In the genomic region with DNA sequence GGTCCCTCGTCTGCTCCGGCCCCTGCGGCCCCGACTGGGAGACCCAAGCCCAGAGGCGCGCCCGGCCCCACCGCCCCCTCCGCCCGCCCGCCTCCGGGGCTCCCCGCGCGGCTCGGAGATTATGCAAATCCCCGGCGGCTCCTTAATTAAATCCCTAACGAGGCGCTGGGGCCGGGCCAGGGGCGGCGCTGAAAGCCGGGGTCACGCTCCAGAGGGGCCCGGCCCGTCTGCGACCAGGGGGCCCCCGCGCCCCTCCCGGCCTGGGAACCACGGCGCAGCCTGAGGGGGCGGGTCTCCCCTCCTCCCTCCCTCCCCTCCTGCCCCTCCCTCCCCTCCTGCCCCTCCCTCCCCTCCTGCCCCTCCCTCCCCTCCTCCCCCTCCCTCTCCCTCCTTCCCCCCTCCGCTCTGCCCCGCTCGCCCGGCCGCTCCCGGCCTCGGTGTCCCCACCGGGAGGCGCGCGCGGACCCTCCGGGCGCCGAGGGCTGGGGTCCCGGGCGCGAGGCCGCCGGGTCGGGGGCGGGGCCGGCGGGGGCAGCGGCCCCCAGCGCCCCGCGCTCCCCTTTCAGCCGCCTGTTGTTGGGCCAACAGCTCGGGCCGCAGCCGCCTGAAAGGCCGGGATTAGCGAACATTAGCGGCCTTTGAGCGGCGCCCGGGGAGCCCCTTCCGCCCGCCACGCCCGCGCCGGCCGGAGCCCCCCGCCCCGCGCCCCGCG, we compare ENCODE assay signal across 8 cellular contexts. TPM values are rescaled to one million over a fixed set of nuclear protein-coding genes. Genes with fewer than 3 reads are reported as not detected.
DNase-seq lines count a peak whose midpoint lies in the region; ATAC-seq and TF ChIP-seq lines count a peak whose summit lies in the region.

No MANE protein-coding gene starts in this region.

- no peak overlapping the region for H3K4me3 Mint-ChIP-seq in effector memory CD8-positive, alpha-beta T cell
- peak overlapping the region in 1 of 8 donors; percentile 84 for H3K4me3 Mint-ChIP-seq in naive B cell
- no peak overlapping the region for H3K4me3 Mint-ChIP-seq in endothelial cell (ENCODE audit: unreplicated experiment)

- TF ChIP-seq CTCF in AG09309 (IDR thresholded peaks at IDR 0.05; ENCODE audit: control insufficient read depth, insufficient read depth, low read depth, low read length, missing control alignments) (no peak), endothelial cell (IDR thresholded peaks at IDR 0.05; ENCODE audit: unreplicated experiment) (no peak)

- no peak overlapping the region for H2AFZ ChIP-seq in Karpas-422 (ENCODE audit: low read length)

- H3K27ac ChIP-seq in Karpas-422 (ENCODE audit: low read length), result no peak overlapping the region

- peaks cover 6 to 8% of the 10 kb centered on the region in 2 donors for H3K4me1 Mint-ChIP-seq in effector memory CD8-positive, alpha-beta T cell (ENCODE audit: low read depth in 2 of 2)
- peaks cover 12 to 24% (median 15%) of the 10 kb centered on the region in 3 donors for H3K4me1 Mint-ChIP-seq in naive B cell
- H3K4me1 Mint-ChIP-seq in endothelial cell (ENCODE audit: unreplicated experiment), result no peaks in the 10 kb centered on the region

- H3K9me2 ChIP-seq in Karpas-422 (replicated peaks; ENCODE audit: insufficient read depth, low read length), result no peaks in the 10 kb centered on the region

- no peaks in the 10 kb centered on the region for H3K36me3 Mint-ChIP-seq in effector memory CD8-positive, alpha-beta T cell (ENCODE audit: insufficient read depth)
- H3K36me3 Mint-ChIP-seq in naive B cell (no peaks in the 10 kb centered on the region), endothelial cell (ENCODE audit: low read depth, unreplicated experiment) (no peaks in the 10 kb centered on the region)

- H3K9me3 Mint-ChIP-seq in effector memory CD8-positive, alpha-beta T cell, result no peaks in the 10 kb centered on the region
- H3K9me3 Mint-ChIP-seq in naive B cell (no peaks in the 10 kb centered on the region), endothelial cell (ENCODE audit: unreplicated experiment) (no peaks in the 10 kb centered on the region)

- peak; percentile 16 for ATAC-seq in effector memory CD8-positive, alpha-beta T cell (replicated peaks)
- ATAC-seq in naive B cell (ENCODE audit: low read depth in 2 of 2), result peak; percentile 66 to 67
- ATAC-seq in HG02852 (IDR thresholded peaks at IDR 0.05; ENCODE audit: unreplicated experiment), result no peak
- ATAC-seq in GM18505 (IDR thresholded peaks at IDR 0.05; ENCODE audit: unreplicated experiment), result no peak

- no peak overlapping the region for H3K27ac Mint-ChIP-seq in effector memory CD8-positive, alpha-beta T cell
- H3K27ac Mint-ChIP-seq in naive B cell (no peak overlapping the region), endothelial cell (ENCODE audit: unreplicated experiment) (no peak overlapping the region)

- H3K9me3 ChIP-seq in Karpas-422 (ENCODE audit: low read length), result no peaks in the 10 kb centered on the region

- peak overlapping the region; percentile 47 for H3K4me2 ChIP-seq in Karpas-422 (ENCODE audit: low read depth, low read length, poor library complexity, severe bottlenecking)

- H3K79me2 ChIP-seq in Karpas-422 (ENCODE audit: low read length), result no peaks in the 10 kb centered on the region

- H3K4me1 ChIP-seq in Karpas-422 (ENCODE audit: low read length), result peaks cover 44% of the 10 kb centered on the region

- peaks cover 21% of the 10 kb centered on the region; the same call in 1 of the 2 replicates for H4K20me1 ChIP-seq in Karpas-422 (ENCODE audit: insufficient read depth, low read depth, low read length)

- H3K4me3 ChIP-seq in AG09309 (ENCODE audit: control insufficient read depth, low read depth, low read length), result peak overlapping the region; percentile 27
- H3K4me3 ChIP-seq in Karpas-422 (ENCODE audit: low read length), result no peak overlapping the region

- H3K27me3 Mint-ChIP-seq in effector memory CD8-positive, alpha-beta T cell, result peaks cover 21 to 53% of the 10 kb centered on the region in 2 donors
- peaks cover 0 to 49% (median 27%) of the 10 kb centered on the region in 3 donors for H3K27me3 Mint-ChIP-seq in naive B cell
- H3K27me3 Mint-ChIP-seq in endothelial cell (ENCODE audit: unreplicated experiment), result peaks cover 7% of the 10 kb centered on the region

- DNase-seq in AG09309 (ENCODE audit: low read depth) (no peak), Karpas-422 (peak; percentile 89), naive B cell (peak; percentile 29), endothelial cell (ENCODE audit: low spot score) (no peak)
- DNase-seq in effector memory CD8-positive, alpha-beta T cell, result no peak
- DNase-seq in stimulated activated CD4-positive, alpha-beta T cell treated with anti-CD3 and anti-CD28 coated beads, Interleukin-12 subunit alpha, Interleukin-12 subunit beta, amount 100 ng/mL, for 4 hours, result no peak

- no peaks in the 10 kb centered on the region for H3K27me3 ChIP-seq in Karpas-422 (ENCODE audit: low read length)

- no peak overlapping the region for H3K9ac ChIP-seq in Karpas-422 (ENCODE audit: low read length)

- TF ChIP-seq POLR2A in GM18505 (IDR thresholded peaks at IDR 0.05; ENCODE audit: borderline replicate concordance, extremely low read depth, insufficient read depth, insufficient read length), result no peak

- H3K36me3 ChIP-seq in Karpas-422 (ENCODE audit: insufficient read depth, low read length), result no peaks in the 10 kb centered on the region

RNA-seq across cellular contexts. Expression of a gene that starts 25.9 kb away (rescaled TPM):
- not detected in 2 replicates for total RNA-seq in Karpas-422 (2014; rRNA removed; shearing (Covaris generic); ENCODE audit: low replicate concordance)
- polyA plus RNA-seq in naive B cell (ENCODE audit: low read depth in 6 of 6), result under 1 TPM in 1 of 6 donors, not detected in 5; 0.07 TPM
- 1.0 TPM for total RNA-seq in endothelial cell (ENCODE audit: unreplicated experiment)

RNA-seq across cellular contexts. Expression of a gene that starts 45.9 kb away (rescaled TPM):
- 22.0 and 37.6 TPM in 2 replicates for total RNA-seq in Karpas-422 (2014; rRNA removed; shearing (Covaris generic); ENCODE audit: low replicate concordance)
- polyA plus RNA-seq in naive B cell (ENCODE audit: low read depth in 6 of 6), result 10 to 100 TPM; 15.0 to 21.0 (median 17.2) TPM
- total RNA-seq in endothelial cell (ENCODE audit: unreplicated experiment), result 42.2 TPM

RNA-seq across cellular contexts. Expression of a gene that starts 46.1 kb away (rescaled TPM):
- 21.8 and 39.4 TPM in 2 replicates for total RNA-seq in Karpas-422 (2014; rRNA removed; shearing (Covaris generic); ENCODE audit: low replicate concordance)
- 10 to 100 TPM; 29.6 to 43.7 (median 34.7) TPM for polyA plus RNA-seq in naive B cell (ENCODE audit: low read depth in 6 of 6)
- 27.2 TPM for total RNA-seq in endothelial cell (ENCODE audit: unreplicated experiment)

RNA-seq across cellular contexts. Expression of a gene that starts 55.1 kb away (rescaled TPM):
- total RNA-seq in Karpas-422 (2014; rRNA removed; shearing (Covaris generic); ENCODE audit: low replicate concordance), result 82.1 and 92.4 TPM in 2 replicates
- polyA plus RNA-seq in naive B cell (ENCODE audit: low read depth in 6 of 6), result 10 to 100 TPM; 32.7 to 50.5 (median 43.4) TPM
- 33.2 TPM for total RNA-seq in endothelial cell (ENCODE audit: unreplicated experiment)

Comparison
In these comparisons a context has a peak if more than half of its experiments do, and no peak if none do; other contexts are left out.
1. DNase-seq: peak in Karpas-422 (single experiment) and naive B cell (single experiment); none in AG09309 (single experiment), effector memory CD8-positive, alpha-beta T cell (0 of 3), endothelial cell (single experiment) and stimulated activated CD4-positive, alpha-beta T cell treated with anti-CD3 and anti-CD28 coated beads, Interleukin-12 subunit alpha, Interleukin-12 subunit beta, amount 100 ng/mL, for 4 hours (single experiment).
2. ATAC-seq: peak in effector memory CD8-positive, alpha-beta T cell (single experiment) and naive B cell (2 of 2); none in HG02852 (single experiment) and GM18505 (single experiment).